Comparison of ENCODE assay signal across 20 cellular contexts in the genomic region with DNA sequence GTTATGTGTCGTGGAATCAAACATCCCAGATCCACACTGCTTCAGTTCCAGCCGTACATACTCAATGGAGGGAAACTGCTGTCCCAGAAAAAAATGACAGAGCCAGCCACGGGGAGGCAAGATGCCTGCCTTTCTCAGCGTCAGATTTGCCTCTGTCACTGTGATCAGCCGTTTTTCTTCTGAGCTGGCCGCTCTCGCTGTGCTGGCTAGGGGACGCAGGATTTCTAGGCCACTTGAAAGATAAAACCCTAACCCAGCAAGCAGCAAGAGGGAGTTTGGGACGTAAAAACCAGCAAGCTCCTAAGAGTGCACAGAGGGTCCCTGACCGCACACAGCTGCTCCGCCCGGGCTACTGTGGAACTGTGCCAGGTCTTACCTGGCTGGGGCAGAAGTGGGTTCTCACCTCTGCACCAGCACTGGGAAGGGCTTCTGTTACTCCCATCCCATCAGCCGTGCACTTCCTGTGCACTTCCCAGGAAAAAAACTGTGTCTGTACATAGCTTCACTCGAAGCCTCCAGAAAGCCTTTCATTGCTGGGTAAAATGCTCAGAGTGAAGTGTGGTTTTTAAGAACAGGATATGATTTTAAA. TPM values are rescaled to one million over a fixed set of nuclear protein-coding genes. Genes with fewer than 3 reads are reported as not detected.
DNase-seq lines count a peak whose midpoint lies in the region; ATAC-seq and TF ChIP-seq lines count a peak whose summit lies in the region.
"Had no signal": no experiment of that assay in that cellular context is flagged by ENCODE, and none has a peak within 500 bp of the region (broad histone marks: within the 10 kb centered on the region; RNA-seq: fewer than 3 reads in every experiment).

No MANE protein-coding gene starts in this region.

- no peaks in the 10 kb centered on the region for H3K27me3 ChIP-seq in thyroid gland
- H3K27me3 ChIP-seq in CD4-positive, alpha-beta T cell (ENCODE audit: control insufficient read depth, insufficient read depth, low read length) = peaks cover 3% of the 10 kb centered on the region

- CTCF ChIA-PET in CD4-positive, alpha-beta T cell (lab: Charles Lee) = no interaction called here

- DNase-seq in NCI-H1092 (lab: John Stamatoyannopoulos, UW) = peak; percentile 2
- DNase-seq in NCI-H1092 treated with DMSO at 0.1 percent for 48 hours (lab: John Stamatoyannopoulos, UW) = no peak
- peak; percentile 39 for DNase-seq in activated CD4-positive, alpha-beta T cell treated with anti-CD3 and anti-CD28 coated beads, Interleukin-2, amount 10 ng/mL, durations not matched to agents 24 days and 14 days
- DNase-seq in activated CD4-positive, alpha-beta T cell treated with anti-CD3 and anti-CD28 coated beads for 48 hours = no peak
- peak; percentile 32 for DNase-seq in SW480 (ENCODE audit: low spot score)
- peak; percentile 22 to 40 for DNase-seq in thyroid gland
- no peak for DNase-seq in NCI-H2081 (lab: John Stamatoyannopoulos, UW)
- no peak for DNase-seq in CD4-positive, alpha-beta T cell
- DNase-seq: CD8-positive, alpha-beta memory T cell; GF-D8; GM23248; KBM-7; NCI-H187 treated with DMSO at 0.1 percent for 48 hours; NCI-H446 treated with DMSO at 0.1 percent for 48 hours; Right ventricle myocardium superior had no signal

- no peak overlapping the region for H3K27ac Mint-ChIP-seq in activated CD4-positive, alpha-beta T cell treated with anti-CD3 and anti-CD28 coated beads, Interleukin-2, amount 10 ng/mL, durations not matched to agents 24 days and 14 days
- H3K27ac Mint-ChIP-seq in CD4-positive, alpha-beta T cell = no peak overlapping the region
- H3K27ac Mint-ChIP-seq: B cell; CD8-positive, alpha-beta memory T cell had no signal

- H3K36me3 Mint-ChIP-seq in activated CD4-positive, alpha-beta T cell treated with anti-CD3 and anti-CD28 coated beads, Interleukin-2, amount 10 ng/mL, durations not matched to agents 24 days and 14 days (ENCODE audit: low read depth) = no peaks in the 10 kb centered on the region
- H3K36me3 Mint-ChIP-seq in CD4-positive, alpha-beta T cell (ENCODE audit: low read depth) = no peaks in the 10 kb centered on the region
- H3K36me3 Mint-ChIP-seq: CD8-positive, alpha-beta memory T cell had no signal

- ATAC-seq in CD4-positive, alpha-beta T cell (ENCODE audit: poor library complexity) = no peak
- ATAC-seq: SK-N-SH treated with all-trans-retinoic acid at 6 μM for 48 hours had no signal

- H3K27ac ChIP-seq in thyroid gland = no peak overlapping the region
- H3K27ac ChIP-seq in CD4-positive, alpha-beta T cell (ENCODE audit: low read depth, low read length) = no peak overlapping the region
- H3K27ac ChIP-seq: 22Rv1, GM23248, HL-60 had no signal

- no peaks in the 10 kb centered on the region for H3K9me3 Mint-ChIP-seq in activated CD4-positive, alpha-beta T cell treated with anti-CD3 and anti-CD28 coated beads, Interleukin-2, amount 10 ng/mL, durations not matched to agents 24 days and 14 days
- H3K9me3 Mint-ChIP-seq in CD4-positive, alpha-beta T cell = no peaks in the 10 kb centered on the region

- H3K4me3 Mint-ChIP-seq in activated CD4-positive, alpha-beta T cell treated with anti-CD3 and anti-CD28 coated beads, Interleukin-2, amount 10 ng/mL, durations not matched to agents 24 days and 14 days = no peak overlapping the region
- H3K4me3 Mint-ChIP-seq in CD4-positive, alpha-beta T cell = no peak overlapping the region
- H3K4me3 Mint-ChIP-seq: B cell; CD8-positive, alpha-beta memory T cell had no signal

- POLR2A ChIA-PET in CD4-positive, alpha-beta T cell (lab: Charles Lee) = no interaction called here

- no peaks in the 10 kb centered on the region for H3K9me3 ChIP-seq in thyroid gland
- H3K9me3 ChIP-seq in CD4-positive, alpha-beta T cell (ENCODE audit: control insufficient read depth, low read length) = no peaks in the 10 kb centered on the region

- no peak for TF ChIP-seq POLR2A in thyroid gland (IDR thresholded peaks at IDR 0.05)

- no peaks in the 10 kb centered on the region for H3K4me1 Mint-ChIP-seq in activated CD4-positive, alpha-beta T cell treated with anti-CD3 and anti-CD28 coated beads, Interleukin-2, amount 10 ng/mL, durations not matched to agents 24 days and 14 days
- no peaks in the 10 kb centered on the region for H3K4me1 Mint-ChIP-seq in CD4-positive, alpha-beta T cell (ENCODE audit: low read depth)
- H3K4me1 Mint-ChIP-seq: B cell; CD8-positive, alpha-beta memory T cell had no signal

- peaks cover 10% of the 10 kb centered on the region for H3K27me3 Mint-ChIP-seq in activated CD4-positive, alpha-beta T cell treated with anti-CD3 and anti-CD28 coated beads, Interleukin-2, amount 10 ng/mL, durations not matched to agents 24 days and 14 days
- H3K27me3 Mint-ChIP-seq in CD4-positive, alpha-beta T cell = peaks cover 12% of the 10 kb centered on the region

- H3K4me1 ChIP-seq in thyroid gland = peaks cover 7 to 10% of the 10 kb centered on the region in 2 donors

- H3K4me3 ChIP-seq in thyroid gland (replicated peaks in 1 of 3) = no peak overlapping the region
- H3K4me3 ChIP-seq: GM23248 had no signal

- WGBS in thyroid gland, 2 donors = 24 to 29% methylated on average over 8 to 14 of the region's 14 CpGs

- no peaks in the 10 kb centered on the region for H3K36me3 ChIP-seq in thyroid gland

- intact Hi-C loops in activated CD4-positive, alpha-beta T cell treated with anti-CD3 and anti-CD28 coated beads, Interleukin-2, amount 10 ng/mL, durations not matched to agents 24 days and 14 days (cut with micrococcal nuclease) = no loop called here
- intact Hi-C loops in thyroid gland (cut with DNase I) = no loop called here
- intact Hi-C loops in CD4-positive, alpha-beta T cell (cut with DNase I, micrococcal nuclease) = no loop called here

- no peak for TF ChIP-seq CTCF in thyroid gland (IDR thresholded peaks at IDR 0.05)
- TF ChIP-seq CTCF in CD4-positive, alpha-beta T cell (IDR thresholded peaks at IDR 0.05) = no peak

RNA-seq across cellular contexts. Expression of gene PTF1A, which starts 45.9 kb away (rescaled TPM):
- not detected in 2 replicates for total RNA-seq in activated CD4-positive, alpha-beta T cell treated with anti-CD3 and anti-CD28 coated beads, Interleukin-2, amount 10 ng/mL, durations not matched to agents 24 days and 14 days
- not detected for total RNA-seq in thyroid gland
- not detected for total RNA-seq in CD4-positive, alpha-beta T cell
- total RNA-seq: B cell; CD8-positive, alpha-beta memory T cell; GM23248; Right ventricle myocardium superior; T-helper 1 cell treated with Interleukin-12 subunit alpha and Interleukin-12 subunit beta and Interleukin-4 antibody, amounts not matched to agents 30 ng/mL and 1 ng/mL, for 36 hours had no signal

RNA-seq across cellular contexts. Expression of gene MSRB2, which starts 50.8 kb away (rescaled TPM):
- 3.3 and 3.9 TPM in 2 replicates for total RNA-seq in activated CD4-positive, alpha-beta T cell treated with anti-CD3 and anti-CD28 coated beads, Interleukin-2, amount 10 ng/mL, durations not matched to agents 24 days and 14 days
- 10 to 100 TPM; 15.4 to 49.6 (median 30.7) TPM for total RNA-seq in thyroid gland
- 1 to 10 TPM in 1 of 2 experiments, under 1 TPM in 1; 0.66 to 1.4 TPM for total RNA-seq in CD4-positive, alpha-beta T cell

Comparison
In these comparisons a context has a peak if more than half of its experiments do, and no peak if none do; other contexts are left out.
1. DNase-seq: peak in NCI-H1092 (single experiment), activated CD4-positive, alpha-beta T cell treated with anti-CD3 and anti-CD28 coated beads, Interleukin-2, amount 10 ng/mL, durations not matched to agents 24 days and 14 days (single experiment), SW480 (single experiment) and thyroid gland (2 of 2); none in NCI-H1092 treated with DMSO at 0.1 percent for 48 hours (single experiment), activated CD4-positive, alpha-beta T cell treated with anti-CD3 and anti-CD28 coated beads for 48 hours (single experiment), NCI-H2081 (0 of 2) and CD4-positive, alpha-beta T cell (0 of 10).